Comparison of ENCODE assay signal across 15 cellular contexts in genomic region chr22:32281092-32281491, GRCh38. TPM values are rescaled to one million over a fixed set of nuclear protein-coding genes. Genes with fewer than 3 reads are reported as not detected.
DNase-seq lines count a peak whose midpoint lies in the region; ATAC-seq and TF ChIP-seq lines count a peak whose summit lies in the region.
"Had no signal": no experiment of that assay in that cellular context is flagged by ENCODE, and none has a peak within 500 bp of the region (broad histone marks: within the 10 kb centered on the region; RNA-seq: fewer than 3 reads in every experiment).

No MANE protein-coding gene starts in this region.

- H3K4me3 ChIP-seq in astrocyte of the spinal cord (ENCODE audit: low read depth, low read length) (no peak overlapping the region), heart right ventricle (no peak overlapping the region), heart left ventricle (no peak overlapping the region)
- H3K4me3 ChIP-seq: esophagus muscularis mucosa had no signal

- H3K27me3 ChIP-seq in heart right ventricle: peaks cover 0 to 7% (median 0%) of the 10 kb centered on the region in 7 donors
- H3K27me3 ChIP-seq in heart left ventricle: peaks cover 0 to 8% (median 0%) of the 10 kb centered on the region in 9 donors

- TF ChIP-seq POLR2A in heart left ventricle (IDR thresholded peaks at IDR 0.05): no peak

- no peak overlapping the region for H3K27ac ChIP-seq in heart right ventricle
- H3K27ac ChIP-seq in heart left ventricle: no peak overlapping the region
- H3K27ac ChIP-seq: esophagus muscularis mucosa had no signal

- in situ Hi-C loops in astrocyte of the spinal cord (cut with HindIII; ENCODE audit: low sequenced_read_pairs): no loop called here

- TF ChIP-seq CTCF in astrocyte of the spinal cord (IDR thresholded peaks at IDR 0.05; ENCODE audit: low read depth, low read length) (no peak), heart right ventricle (IDR thresholded peaks at IDR 0.05) (no peak), heart left ventricle (IDR thresholded peaks at IDR 0.05) (no peak)

- 33 to 36% methylated on average over 10 of the region's 10 CpGs for WGBS in heart right ventricle, 2 donors
- 22 to 44% (median 34%) methylated on average over 10 of the region's 10 CpGs for WGBS in heart left ventricle, 4 donors

- intact Hi-C loops in heart right ventricle (cut with DNase I): no loop called here
- intact Hi-C loops in heart left ventricle (cut with DNase I): no loop called here

- no peaks in the 10 kb centered on the region for H3K4me1 ChIP-seq in heart right ventricle
- no peaks in the 10 kb centered on the region for H3K4me1 ChIP-seq in heart left ventricle
- H3K4me1 ChIP-seq: esophagus muscularis mucosa had no signal

- DNase-seq in Ammon's horn (ENCODE audit: low spot score) (peak; percentile 64), HPDE6-E6E7 (ENCODE audit: extremely low spot score) (peak; percentile 58), astrocyte of the spinal cord (ENCODE audit: low read depth, low spot score) (peak; percentile 65), left kidney (ENCODE audit: low read depth, low spot score) (peak; percentile 7), NCI-H1417 (lab: John Stamatoyannopoulos, UW) (no peak), heart right ventricle (no peak), heart left ventricle (no peak)
- DNase-seq: activated CD4-positive, alpha-beta memory T cell treated with anti-CD3 and anti-CD28 coated beads, Interleukin-2, amount 10 ng/mL, durations not matched to agents 7 days and 5 days; activated gamma-delta T cell; NCI-H524; RPMI8226; stimulated activated CD4-positive, alpha-beta T cell treated with anti-CD3 and anti-CD28 coated beads, Interleukin-4, amount 100 ng/mL, for 4 hours; T-helper 9 cell had no signal

- peaks cover 0 to 4% (median 0%) of the 10 kb centered on the region in 11 donors for H3K9me3 ChIP-seq in heart right ventricle
- H3K9me3 ChIP-seq in heart left ventricle: peaks cover 0 to 5% (median 0%) of the 10 kb centered on the region in 12 donors

- H3K36me3 ChIP-seq in heart right ventricle (no peaks in the 10 kb centered on the region), heart left ventricle (no peaks in the 10 kb centered on the region)
- H3K36me3 ChIP-seq: esophagus muscularis mucosa had no signal

- ATAC-seq in heart right ventricle (no peak), heart left ventricle (no peak), GM19395 (IDR thresholded peaks at IDR 0.05; ENCODE audit: unreplicated experiment) (no peak)

RNA-seq across cellular contexts. Expression of gene SLC5A4, which starts 25.9 kb away (rescaled TPM):
- total RNA-seq in heart right ventricle: under 1 TPM in 8 of 10 donors, not detected in 2; 0.10 to 0.89 (median 0.20) TPM
- polyA plus RNA-seq in heart right ventricle: under 1 TPM; 0.06 to 0.29 TPM
- 1 to 10 TPM in 1 of 9 donors, under 1 TPM in 6, not detected in 2; 0.13 to 1.3 (median 0.28) TPM for total RNA-seq in heart left ventricle
- under 1 TPM; 0.12 to 0.34 TPM for polyA plus RNA-seq in heart left ventricle
- total RNA-seq: activated CD4-positive, alpha-beta memory T cell treated with anti-CD3 and anti-CD28 coated beads, Interleukin-2, amount 10 ng/mL, durations not matched to agents 7 days and 5 days had no signal

Comparison
In these comparisons a context has a peak if more than half of its experiments do, and no peak if none do; other contexts are left out.
1. DNase-seq: peak in Ammon's horn (single experiment), HPDE6-E6E7 (single experiment), astrocyte of the spinal cord (single experiment) and left kidney (single experiment); none in NCI-H1417 (0 of 3), heart right ventricle (0 of 2) and heart left ventricle (0 of 5).